ENCODE assay signal across 15 cellular contexts in the genomic region with DNA sequence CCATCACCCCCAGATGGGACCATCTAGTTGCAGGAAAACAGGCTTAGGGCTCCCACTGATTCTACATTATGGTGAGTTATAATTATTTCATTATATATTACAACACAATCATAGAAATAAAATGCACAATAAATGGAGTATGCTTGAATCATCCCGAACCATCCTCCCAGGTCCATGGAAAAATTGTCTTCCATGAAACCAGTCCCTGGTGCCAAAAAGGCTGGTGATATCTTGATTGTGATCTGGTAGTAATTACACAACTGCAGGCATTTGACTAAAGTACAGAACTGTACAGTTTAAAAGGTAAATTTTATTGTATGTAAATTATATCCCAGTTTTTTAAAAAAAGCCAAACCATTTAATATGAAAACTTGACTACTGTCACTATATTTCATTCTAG. TPM values are rescaled to one million over a fixed set of nuclear protein-coding genes. Genes with fewer than 3 reads are reported as not detected.
DNase-seq lines count a peak whose midpoint lies in the region; ATAC-seq and TF ChIP-seq lines count a peak whose summit lies in the region.
"Had no signal": no experiment of that assay in that cellular context is flagged by ENCODE, and none has a peak within 500 bp of the region (broad histone marks: within the 10 kb centered on the region; RNA-seq: fewer than 3 reads in every experiment).

No MANE protein-coding gene starts in this region.

- H3K4me2 ChIP-seq in PC-9 (peak overlapping the region; percentile 50; the same call in 1 of the 2 replicates), mesenchymal stem cell (ENCODE audit: low read length, poor library complexity, severe bottlenecking) (no peak overlapping the region)
- H3K4me2 ChIP-seq: GM23338 had no signal

- ATAC-seq in HG02571 (IDR thresholded peaks at IDR 0.05; ENCODE audit: unreplicated experiment): no peak
- ATAC-seq: CD8-positive, alpha-beta T cell; GM23338; HCT116 had no signal

- H3K9me2 ChIP-seq in PC-9 (ENCODE audit: insufficient read depth): no peaks in the 10 kb centered on the region

- H2AK5ac ChIP-seq in mesenchymal stem cell (ENCODE audit: low read length, severe bottlenecking): no peak overlapping the region

- no peaks in the 10 kb centered on the region for H3K9me3 Mint-ChIP-seq in nephron progenitor cell
- H3K9me3 Mint-ChIP-seq: CD8-positive, alpha-beta T cell; GM23338; IgD-negative memory B cell had no signal

- H4K91ac ChIP-seq in mesenchymal stem cell (ENCODE audit: low read length): no peak overlapping the region

- peaks cover 47% of the 10 kb centered on the region for H3K36me3 ChIP-seq in PC-9 (ENCODE audit: low read depth)
- peaks cover 30 to 45% of the 10 kb centered on the region in 2 experiments for H3K36me3 ChIP-seq in mesenchymal stem cell (ENCODE audit: control insufficient read depth in 1 of 2, insufficient read depth in 2 of 2, low read depth in 1 of 2, low read length in 2 of 2)

- H3K27me3 Mint-ChIP-seq in nephron progenitor cell (ENCODE audit: low read depth, poor library complexity): no peaks in the 10 kb centered on the region
- H3K27me3 Mint-ChIP-seq: IgD-negative memory B cell had no signal

- no peak overlapping the region for H3K14ac ChIP-seq in mesenchymal stem cell (ENCODE audit: low read length in 2 of 2)

- CTCF ChIA-PET in PC-9 (lab: Charles Lee): no interaction called here

- H3K27ac Mint-ChIP-seq in nephron progenitor cell: no peak overlapping the region
- H3K27ac Mint-ChIP-seq: CD8-positive, alpha-beta T cell; GM23338; IgD-negative memory B cell had no signal

- no peak overlapping the region for H2BK120ac ChIP-seq in mesenchymal stem cell (ENCODE audit: low read depth, low read length)

- peaks cover 49% of the 10 kb centered on the region for H3K4me1 ChIP-seq in PC-9 (replicated peaks; ENCODE audit: insufficient read depth)
- peaks cover 12% of the 10 kb centered on the region for H3K4me1 ChIP-seq in mesenchymal stem cell (ENCODE audit: control insufficient read depth, insufficient read depth, low read depth, low read length)

- intact Hi-C loops in PC-9 (cut with micrococcal nuclease; ENCODE audit: unreplicated experiment) (no loop called here), dorsolateral prefrontal cortex (cut with DNase I) (no loop called here)

- H2AFZ ChIP-seq in PC-9: no peak overlapping the region
- H2AFZ ChIP-seq in mesenchymal stem cell (ENCODE audit: low read depth, low read length): no peak overlapping the region
- H2AFZ ChIP-seq: GM23338 had no signal

- H3K4me1 Mint-ChIP-seq in nephron progenitor cell: peaks cover 11% of the 10 kb centered on the region

- peaks cover 15% of the 10 kb centered on the region for H3K79me1 ChIP-seq in mesenchymal stem cell (replicated peaks; ENCODE audit: low read length, poor library complexity, severe bottlenecking)

- TF ChIP-seq CTCF in PC-9 (conservative IDR thresholded peaks at IDR 0.05) (no peak), dorsolateral prefrontal cortex (IDR thresholded peaks at IDR 0.05 in 54 of 56, conservative IDR thresholded peaks at IDR 0.05 in 2 of 56; ENCODE audit: low read depth in 1 of 56, partially characterized antibody in 56 of 56) (no peak), nephron progenitor cell (IDR thresholded peaks at IDR 0.05) (no peak)

- H3F3A ChIP-seq in PC-9 (ENCODE audit: insufficient read depth, low read depth): peaks cover 55% of the 10 kb centered on the region

- H4K20me1 ChIP-seq in PC-9 (ENCODE audit: insufficient read depth): no peaks in the 10 kb centered on the region

- H3K9me3 ChIP-seq in PC-9 (ENCODE audit: insufficient read depth, low read depth) (no peaks in the 10 kb centered on the region), mesenchymal stem cell (ENCODE audit: control insufficient read depth, low read length) (no peaks in the 10 kb centered on the region)

- no TSS peak for BruUV-seq in PC-9 (replicated peaks; lab: Mats Ljungman, UMichigan)

- peak overlapping the region; percentile 23 for H3K9ac ChIP-seq in mesenchymal stem cell (ENCODE audit: low read length)

- H3K27me3 ChIP-seq in PC-9 (ENCODE audit: insufficient read depth, low read depth) (no peaks in the 10 kb centered on the region), dorsolateral prefrontal cortex (no peaks in the 10 kb centered on the region), mesenchymal stem cell (ENCODE audit: control insufficient read depth in 1 of 2, insufficient read depth in 1 of 2, low read length in 2 of 2) (no peaks in the 10 kb centered on the region)

- WGBS in mesenchymal stem cell: no CpG with 5 or more reads among the region's 1 CpG

- no peak overlapping the region for H3K18ac ChIP-seq in mesenchymal stem cell (ENCODE audit: low read depth in 1 of 2, low read length in 2 of 2)

- no peak overlapping the region for H2BK5ac ChIP-seq in mesenchymal stem cell (ENCODE audit: low read depth, low read length, poor library complexity, severe bottlenecking)

- H4K8ac ChIP-seq in mesenchymal stem cell (ENCODE audit: low read length): no peak overlapping the region

- H3K36me3 Mint-ChIP-seq in nephron progenitor cell (ENCODE audit: low read depth): peaks cover 54% of the 10 kb centered on the region
- H3K36me3 Mint-ChIP-seq: IgD-negative memory B cell had no signal

- H3K4ac ChIP-seq in mesenchymal stem cell (ENCODE audit: low read depth in 1 of 2, low read length in 2 of 2): no peak overlapping the region

- POLR2A ChIA-PET in PC-9 (lab: Charles Lee; ENCODE audit: unreplicated experiment): no interaction called here

- no peak overlapping the region for H2BK12ac ChIP-seq in mesenchymal stem cell (ENCODE audit: low read length in 2 of 2)

- H3K79me2 ChIP-seq in PC-9 (ENCODE audit: low read depth): peaks cover 75% of the 10 kb centered on the region

- H3K4me3 ChIP-seq in PC-9: no peak overlapping the region
- H3K4me3 ChIP-seq in dorsolateral prefrontal cortex: no peak overlapping the region
- no peak overlapping the region for H3K4me3 ChIP-seq in mesenchymal stem cell (ENCODE audit: insufficient read depth in 1 of 2, low read depth in 1 of 2, low read length in 2 of 2)
- H3K4me3 ChIP-seq: GM23338 had no signal

- H3K23ac ChIP-seq in mesenchymal stem cell (ENCODE audit: low read length in 2 of 2): no peak overlapping the region

- DNase-seq in PC-9 (no peak), dorsolateral prefrontal cortex (no peak), mesenchymal stem cell (no peak), NCI-H1092 (lab: John Stamatoyannopoulos, UW) (no peak), nephron progenitor cell (no peak)
- DNase-seq: CD8-positive, alpha-beta T cell; DMS79 treated with DMSO at 0.1 percent for 48 hours; NCI-H187; NCI-H526 treated with DMSO at 0.1 percent for 48 hours had no signal

- no peak overlapping the region for H3K4me3 Mint-ChIP-seq in nephron progenitor cell
- H3K4me3 Mint-ChIP-seq: CD8-positive, alpha-beta T cell; GM23338; IgD-negative memory B cell had no signal

- H2BK15ac ChIP-seq in mesenchymal stem cell (ENCODE audit: low read depth, poor library complexity, severe bottlenecking): no peak overlapping the region

- H3K27ac ChIP-seq in PC-9 (peak overlapping the region; percentile 96), dorsolateral prefrontal cortex (peak overlapping the region in 38 of 59 donors; percentile 2 to 82 (median 59)), mesenchymal stem cell (ENCODE audit: low read length, poor library complexity, severe bottlenecking) (no peak overlapping the region), temporal lobe (ENCODE audit: low read depth, low read length) (peak overlapping the region; percentile 53)

RNA-seq across cellular contexts. Expression of a gene that starts 7.5 kb away (rescaled TPM):
- 93.4 and 125 TPM in 2 replicates for total RNA-seq in PC-9 (2021)
- total RNA-seq in dorsolateral prefrontal cortex: 10 to 100 TPM; 16.6 to 44.9 (median 27.3) TPM
- polyA plus RNA-seq in mesenchymal stem cell (2013, experiment 1 of 2): 28.3 TPM
- polyA plus RNA-seq in mesenchymal stem cell (2013, experiment 2 of 2): 27.8 TPM
- total RNA-seq in temporal lobe: 28.0 TPM

RNA-seq across cellular contexts. Expression of a gene that starts 24.1 kb away (rescaled TPM):
- total RNA-seq in PC-9 (2021): 0.11 and 0.43 TPM in 2 replicates
- 100 to 1,000 TPM in 5 of 120 experiments, 10 to 100 TPM in 64, 1 to 10 TPM in 51; 1.1 to 367 (median 13.0) TPM for total RNA-seq in dorsolateral prefrontal cortex
- 0.01 TPM for polyA plus RNA-seq in mesenchymal stem cell (2013, experiment 1 of 2)
- polyA plus RNA-seq in mesenchymal stem cell (2013, experiment 2 of 2): 0.01 TPM
- 0.98 TPM for total RNA-seq in temporal lobe
- total RNA-seq: CD8-positive, alpha-beta T cell; HT-29 had no signal
